Comparison of ENCODE assay signal across 8 cellular contexts in the genomic region with DNA sequence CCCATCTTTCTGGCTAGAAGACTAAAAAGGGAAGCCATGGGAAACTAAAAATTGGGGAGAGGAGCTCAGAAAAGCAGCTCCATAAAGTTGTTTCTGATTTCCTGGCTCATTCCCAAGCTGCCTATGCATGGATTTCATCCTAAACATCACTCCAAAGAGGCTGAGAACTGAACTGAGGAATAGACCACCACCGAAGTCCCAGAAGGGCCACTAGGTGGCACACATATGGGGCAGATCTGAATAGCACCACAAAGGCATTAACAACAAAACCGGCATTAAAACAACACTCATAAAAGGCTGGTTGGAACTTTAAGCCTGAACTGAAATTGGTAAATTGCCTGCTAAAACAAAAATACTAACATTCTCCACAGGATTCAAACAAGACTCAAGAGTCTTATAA.
A peak's percentile ranks its signal among the peaks of the same experiment; 100 is the strongest.
DNase-seq lines count a peak whose midpoint lies in the region; ATAC-seq, FAIRE-seq and TF ChIP-seq lines count a peak whose summit lies in the region.

No MANE protein-coding gene starts in this region.

- BruUV-seq in K562 (replicated peaks; lab: Mats Ljungman, UMichigan), result no TSS peak

- peak; percentile 90 for TF ChIP-seq CTCF in BE2C (IDR thresholded peaks at IDR 0.05; ENCODE audit: low read depth, low read length)
- peak; percentile 39 for TF ChIP-seq CTCF in GM13976 (IDR thresholded peaks at IDR 0.05; ENCODE audit: borderline replicate concordance, control extremely low read depth, extremely low read depth, insufficient read depth, missing control alignments)
- peak; percentile 27 to 45 (median 38); a peak in 5 of 6 replicates for TF ChIP-seq CTCF in K562 (IDR thresholded peaks at IDR 0.05 in 2 of 3, conservative IDR thresholded peaks at IDR 0.05 in 1 of 3; ENCODE audit: insufficient read depth in 2 of 3, low read depth in 1 of 3, low read length in 3 of 3)
- TF ChIP-seq CTCF in lung (IDR thresholded peaks at IDR 0.05; ENCODE audit: control extremely low read depth, extremely low read depth), result peak; percentile 23

- no peaks in the 10 kb centered on the region for H4K20me1 ChIP-seq in K562 (replicated peaks; ENCODE audit: control insufficient read depth, insufficient read depth, low read length)

- DNase-seq in BE2C, result peak; percentile 61
- DNase-seq in GM13976 (ENCODE audit: low spot score), result no peak
- peak; percentile 49 for DNase-seq in NCI-H748 (lab: John Stamatoyannopoulos, UW; ENCODE audit: unreplicated experiment)
- DNase-seq in K562 (ENCODE audit: extremely low read depth in 1 of 4, low spot score in 3 of 4), result peak; percentile 15 to 37 (median 22)
- DNase-seq in lung (ENCODE audit: low spot score), result peak; percentile 32
- no peak for DNase-seq in retina

- H3K4me3 ChIP-seq in BE2C (ENCODE audit: low read depth, low read length) (no peak overlapping the region), K562 (no peak overlapping the region), lung (no peak overlapping the region)

- H3K79me2 ChIP-seq in K562 (ENCODE audit: control insufficient read depth, insufficient read depth, low read length), result no peaks in the 10 kb centered on the region

- H3K9ac ChIP-seq in K562 (ENCODE audit: insufficient read depth in 1 of 2, low read depth in 2 of 2, low read length in 2 of 2), result no peak overlapping the region

- H3K4me2 ChIP-seq in K562 (ENCODE audit: insufficient read depth, low read length), result no peak overlapping the region

- in situ Hi-C loops in GM13976 (cut with MboI; ENCODE audit: low sequenced_read_pairs, unreplicated experiment) (no loop called here), K562 (cut with MboI) (no loop called here)

- WGBS in K562 (ENCODE audit: insufficient coverage, low coverage, missing lambda C conversion rate), result 61% methylated on average over 2 of the region's 2 CpGs
- WGBS in lung, 2 donors, result 31 to 45% methylated on average over 2 of the region's 2 CpGs

- H3K36me3 ChIP-seq in BE2C (no peaks in the 10 kb centered on the region), K562 (ENCODE audit: control insufficient read depth, insufficient read depth, low read length) (no peaks in the 10 kb centered on the region), lung (ENCODE audit: control insufficient read depth in 2 of 2, insufficient read depth in 2 of 2, low read length in 2 of 2) (peaks cover 0 to 8% of the 10 kb centered on the region in 2 donors)

- FAIRE-seq in K562 (lab: Jason Lieb, UNC), result peak; percentile 59

- H3K9me3 ChIP-seq in BE2C (no peaks in the 10 kb centered on the region), K562 (replicated peaks; ENCODE audit: control insufficient read depth, insufficient read depth, low read depth, low read length) (0 out of 2 replicates have a peak, but pooled peaks cover 2% of the 10 kb centered on the region), lung (ENCODE audit: control insufficient read depth in 2 of 2, insufficient read depth in 1 of 2, low read length in 1 of 2) (no peaks in the 10 kb centered on the region)

- no peak overlapping the region for H2AFZ ChIP-seq in K562 (ENCODE audit: low read depth, low read length)

- H3K27me3 ChIP-seq in BE2C (no peaks in the 10 kb centered on the region), K562 (ENCODE audit: control insufficient read depth in 2 of 2, insufficient read depth in 2 of 2, low read length in 2 of 2) (no peaks in the 10 kb centered on the region), lung (ENCODE audit: control insufficient read depth, insufficient read depth) (no peaks in the 10 kb centered on the region)

- TF ChIP-seq POLR2A in K562 (conservative IDR thresholded peaks at IDR 0.05), result no peak

- H3K27ac ChIP-seq in K562 (ENCODE audit: extremely low read depth, low read depth, low read length) (no peak overlapping the region), lung (ENCODE audit: low read depth in 1 of 2, low read length in 1 of 2) (no peak overlapping the region)

- CTCF ChIA-PET in K562 (lab: Yijun Ruan, JAX; ENCODE audit: low intra/inter-chr PET ratio), result interaction anchor here (0.6 to 0.7 kb wide), 3 partner anchors 68 to 1429 kb away, joined by 3 read pairs; no protein-coding TSS in a partner anchor

- H3K9me1 ChIP-seq in K562 (ENCODE audit: control insufficient read depth, insufficient read depth, low read length), result no peaks in the 10 kb centered on the region

- intact Hi-C loops in K562 (cut with micrococcal nuclease), result loop anchor here (5.0 kb wide), 1 partner anchor 68 kb away; no protein-coding TSS in a partner anchor

- POLR2A ChIA-PET in K562 (lab: Yijun Ruan, JAX), result no interaction called here

- no peak for TF ChIP-seq EP300 in K562 (IDR thresholded peaks at IDR 0.05; ENCODE audit: low read length)

- TF ChIP-seq RAD21 in K562 (CRISPR knock-in tag; conservative IDR thresholded peaks at IDR 0.05 in 1 of 2, IDR thresholded peaks at IDR 0.05 in 1 of 2), result peak in 1 of 2 experiments; percentile 45; a peak in 1 of 4 replicates

- ATAC-seq in K562, result peak; percentile 75
- no peak for ATAC-seq in lung (ENCODE audit: insufficient read depth, low FRiP score)
- no peak for ATAC-seq in HG03280 (IDR thresholded peaks at IDR 0.05; ENCODE audit: unreplicated experiment)
- ATAC-seq in HG02852 (IDR thresholded peaks at IDR 0.05; ENCODE audit: unreplicated experiment), result no peak

- H3K4me1 ChIP-seq in BE2C (no peaks in the 10 kb centered on the region), K562 (replicated peaks in 1 of 2; ENCODE audit: control insufficient read depth in 2 of 2, insufficient read depth in 2 of 2, low read length in 2 of 2) (no peaks in the 10 kb centered on the region), lung (ENCODE audit: control insufficient read depth in 2 of 2, insufficient read depth in 2 of 2, low read length in 2 of 2) (peaks cover 0 to 4% of the 10 kb centered on the region in 2 donors)

TF ChIP-seq in K562, 482 proteins besides CTCF, POLR2A, EP300 and RAD21:
- TF ChIP-seq SUPT5H (IDR thresholded peaks at IDR 0.05) (no peak), RCOR1 (IDR thresholded peaks at IDR 0.05; ENCODE audit: borderline replicate concordance in 1 of 2, low read depth in 2 of 2, low read length in 2 of 2) (no peak), SMC3 (conservative IDR thresholded peaks at IDR 0.05; ENCODE audit: insufficient read depth, low read depth, low read length) (0 out of 2 replicates have a peak, but pooled peaks have one; percentile 28)

Comparison
In these comparisons a context has a peak if more than half of its experiments do, and no peak if none do; other contexts are left out.
1. DNase-seq: peak in BE2C (single experiment), NCI-H748 (single experiment), K562 (4 of 4) and lung (single experiment); none in GM13976 (single experiment) and retina (single experiment).
2. CTCF ChIP-seq: peak in every context shown above with its lines; median percentile 90 in BE2C; 39 in GM13976; 38 in K562; 23 in lung.